In genomic region chr4:15158410-15159091, GRCh38 we compare ENCODE assay signal across 35 cellular contexts.
DNase-seq lines count a peak whose midpoint lies in the region; ATAC-seq, FAIRE-seq and TF ChIP-seq lines count a peak whose summit lies in the region.
"Had no signal": no experiment of that assay in that cellular context is flagged by ENCODE, and none has a peak within 500 bp of the region (broad histone marks: within the 10 kb centered on the region; RNA-seq: fewer than 3 reads in every experiment).

No MANE protein-coding gene starts in this region.

- TF ChIP-seq POLR2A in H1 (IDR thresholded peaks at IDR 0.05; ENCODE audit: control extremely low read depth in 1 of 2, low read depth in 2 of 2, low read length in 2 of 2): no peak

- peak; percentile 46 for DNase-seq in DMS53 (lab: John Stamatoyannopoulos, UW)
- no peak for DNase-seq in DMS53 treated with DMSO at 0.1 percent for 48 hours (lab: John Stamatoyannopoulos, UW; ENCODE audit: unreplicated experiment)
- DNase-seq in H1 (ENCODE audit: low read depth in 1 of 2, low spot score in 2 of 2): no peak
- DNase-seq in islet precursor cell: peak; percentile 62
- no peak for DNase-seq in smooth muscle cell (lab: John Stamatoyannopoulos, UW; ENCODE audit: unreplicated experiment)
- no peak for DNase-seq in activated CD8-positive, alpha-beta memory T cell treated with anti-CD3 and anti-CD28 coated beads, Interleukin-2, amount 10 ng/mL, durations not matched to agents 7 days and 5 days
- DNase-seq: activated B cell treated with CpG ODN at 0.5 μM for 24 hours; activated CD4-positive, alpha-beta T cell treated with anti-CD3 and anti-CD28 coated beads, Interleukin-2, amount 50 U/mL, for 4 hours; activated CD8-positive, alpha-beta memory T cell treated with anti-CD3 and anti-CD28 coated beads, Interleukin-2, amount 50 U/mL, for 48 hours; activated naive CD8-positive, alpha-beta T cell treated with anti-CD3 and anti-CD28 coated beads for 36 hours; CD4-positive, CD25-positive, alpha-beta regulatory T cell; central memory CD4-positive, alpha-beta T cell; dermis blood vessel endothelial cell; EL; GM23248; head of caudate nucleus; left colon; NCI-H1105; NCI-H1930; NCI-H524; NK-92 treated with Interleukin-12 subunit alpha and Interleukin-12 subunit beta, amount 100 ng/mL, for 24 hours; SIG-M5; stimulated activated CD4-positive, alpha-beta T cell treated with anti-CD3 and anti-CD28 coated beads, Interleukin-15, amount 100 ng/mL, for 24 hours; stimulated activated naive CD4-positive, alpha-beta T cell; T1000 had no signal

- H4K8ac ChIP-seq in H1 (ENCODE audit: extremely low read depth, insufficient read depth, low read length): no peak overlapping the region; the same call in 1 of the 2 replicates

- no peak for TF ChIP-seq RAD21 in H1 (IDR thresholded peaks at IDR 0.05 in 1 of 2, conservative IDR thresholded peaks at IDR 0.05 in 1 of 2; ENCODE audit: low read depth in 2 of 2, low read length in 2 of 2)

- no peak overlapping the region for H3K23ac ChIP-seq in H1 (ENCODE audit: insufficient read length)

- POLR2A ChIA-PET in H1 (lab: Charles Lee; ENCODE audit: partially characterized antibody): interaction anchor here (1.6 kb wide), 1 partner anchor 12 kb away, joined by 4 read pairs; no protein-coding TSS in a partner anchor

- H3K27ac Mint-ChIP-seq in activated CD8-positive, alpha-beta memory T cell treated with anti-CD3 and anti-CD28 coated beads, Interleukin-2, amount 10 ng/mL, durations not matched to agents 7 days and 5 days: no peak overlapping the region
- no peak overlapping the region for H3K27ac Mint-ChIP-seq in stimulated activated memory B cell treated with anti-CD40 and anti-IgM and Interleukin-4, amounts not matched to agents 10 μg/mL and 1 μg/mL and 100 μg/mL, for 72 hours
- H3K27ac Mint-ChIP-seq: activated B cell treated with CpG ODN at 0.5 μM for 24 hours; activated naive CD8-positive, alpha-beta T cell treated with anti-CD3 and anti-CD28 coated beads for 36 hours; CD4-positive, CD25-positive, alpha-beta regulatory T cell had no signal

- H3K4me2 ChIP-seq in H1 (ENCODE audit: insufficient read depth in 1 of 2, low read depth in 2 of 2, low read length in 2 of 2): peak overlapping the region; percentile 16 to 28; a peak in 3 of 4 replicates
- H3K4me2 ChIP-seq in smooth muscle cell: no peak overlapping the region

- H3K4me3 ChIP-seq in H1 (ENCODE audit: extremely low read depth in 1 of 4, insufficient read depth in 2 of 4, low read depth in 3 of 4, low read length in 4 of 4) (no peak overlapping the region), smooth muscle cell (no peak overlapping the region)
- H3K4me3 ChIP-seq: ascending aorta, GM23248, suprapubic skin, vagina had no signal

- H3K27me3 Mint-ChIP-seq in activated CD8-positive, alpha-beta memory T cell treated with anti-CD3 and anti-CD28 coated beads, Interleukin-2, amount 10 ng/mL, durations not matched to agents 7 days and 5 days: peaks cover 12% of the 10 kb centered on the region
- H3K27me3 Mint-ChIP-seq in stimulated activated memory B cell treated with anti-CD40 and anti-IgM and Interleukin-4, amounts not matched to agents 10 μg/mL and 1 μg/mL and 100 μg/mL, for 72 hours: no peaks in the 10 kb centered on the region

- ATAC-seq in activated CD8-positive, alpha-beta memory T cell treated with anti-CD3 and anti-CD28 coated beads, Interleukin-2, amount 10 ng/mL, durations not matched to agents 7 days and 5 days: no peak
- ATAC-seq in GM19324 (IDR thresholded peaks at IDR 0.05; ENCODE audit: low FRiP score, unreplicated experiment): no peak
- no peak for ATAC-seq in stimulated activated memory B cell treated with anti-CD40 and anti-IgM and Interleukin-4, amounts not matched to agents 10 μg/mL and 1 μg/mL and 100 μg/mL, for 72 hours
- ATAC-seq: left colon had no signal

- H3K4me1 Mint-ChIP-seq in activated CD8-positive, alpha-beta memory T cell treated with anti-CD3 and anti-CD28 coated beads, Interleukin-2, amount 10 ng/mL, durations not matched to agents 7 days and 5 days: no peaks in the 10 kb centered on the region
- H3K4me1 Mint-ChIP-seq in stimulated activated memory B cell treated with anti-CD40 and anti-IgM and Interleukin-4, amounts not matched to agents 10 μg/mL and 1 μg/mL and 100 μg/mL, for 72 hours: peaks cover 6% of the 10 kb centered on the region
- H3K4me1 Mint-ChIP-seq: activated B cell treated with CpG ODN at 0.5 μM for 24 hours; activated naive CD8-positive, alpha-beta T cell treated with anti-CD3 and anti-CD28 coated beads for 36 hours; CD4-positive, CD25-positive, alpha-beta regulatory T cell had no signal

- no peak overlapping the region for H2AK5ac ChIP-seq in H1 (ENCODE audit: low read depth, low read length)

- 0 out of 2 replicates have a peak overlapping the region, but pooled peaks have one; percentile 58 for H2AFZ ChIP-seq in H1 (ENCODE audit: low read length)
- H2AFZ ChIP-seq in smooth muscle cell (ENCODE audit: low read depth): no peak overlapping the region
- H2AFZ ChIP-seq: GM23248 had no signal

- no peak for TF ChIP-seq EP300 in H1 (IDR thresholded peaks at IDR 0.05; ENCODE audit: borderline replicate concordance in 1 of 2, low read depth in 2 of 2, low read length in 2 of 2)

- H2BK15ac ChIP-seq in H1 (ENCODE audit: low read length): no peak overlapping the region

- H3K9me3 ChIP-seq in H1 (ENCODE audit: insufficient read depth in 2 of 2, low read depth in 1 of 2, low read length in 1 of 2): no peaks in the 10 kb centered on the region
- no peaks in the 10 kb centered on the region for H3K9me3 ChIP-seq in smooth muscle cell (replicated peaks; ENCODE audit: low read depth)
- H3K9me3 ChIP-seq: ascending aorta, neutrophil, suprapubic skin, vagina had no signal

- H3K4me1 ChIP-seq in H1 (replicated peaks in 1 of 4; ENCODE audit: control insufficient read depth in 3 of 4, insufficient read depth in 4 of 4, low read length in 3 of 4): peaks cover 0 to 18% (median 6%) of the 10 kb centered on the region in 4 experiments; a peak in 5 of 7 replicates
- peaks cover 11% of the 10 kb centered on the region for H3K4me1 ChIP-seq in smooth muscle cell (ENCODE audit: low read depth)
- H3K4me1 ChIP-seq: ascending aorta had no signal

- WGBS in H1 (ENCODE audit: extremely low coverage in 1 of 2, insufficient coverage in 1 of 2, insufficient read length in 1 of 2, insufficient replicate concordance in 2 of 2, low coverage in 1 of 2, low lambda C conversion rate in 2 of 2, missing lambda C conversion rate in 1 of 2), 2 experiments: 77% methylated on average over 9 of the region's 9 CpGs; no CpG with 5 or more reads in 1 of the 2 experiments
- 76% methylated on average over 9 of the region's 9 CpGs for WGBS in smooth muscle cell (ENCODE audit: low lambda C conversion rate)

- H3K36me3 Mint-ChIP-seq in activated CD8-positive, alpha-beta memory T cell treated with anti-CD3 and anti-CD28 coated beads, Interleukin-2, amount 10 ng/mL, durations not matched to agents 7 days and 5 days: no peaks in the 10 kb centered on the region
- no peaks in the 10 kb centered on the region for H3K36me3 Mint-ChIP-seq in stimulated activated memory B cell treated with anti-CD40 and anti-IgM and Interleukin-4, amounts not matched to agents 10 μg/mL and 1 μg/mL and 100 μg/mL, for 72 hours
- H3K36me3 Mint-ChIP-seq: activated naive CD8-positive, alpha-beta T cell treated with anti-CD3 and anti-CD28 coated beads for 36 hours; CD4-positive, CD25-positive, alpha-beta regulatory T cell had no signal

- no peak for FAIRE-seq in H1 (lab: Jason Lieb, UNC)
- FAIRE-seq: D721Med, endothelial cell of umbilical vein, GM12892 had no signal

- H3K27me3 ChIP-seq in H1 (replicated peaks in 1 of 4; ENCODE audit: control insufficient read depth in 3 of 4, extremely low read depth in 1 of 4, insufficient read depth in 3 of 4, low read length in 3 of 4): no peaks in the 10 kb centered on the region
- H3K27me3 ChIP-seq in smooth muscle cell (ENCODE audit: low read depth): no peaks in the 10 kb centered on the region
- H3K27me3 ChIP-seq: ascending aorta, neutrophil, suprapubic skin, vagina had no signal

- H4K20me1 ChIP-seq in H1 (replicated peaks in 1 of 2; ENCODE audit: control insufficient read depth in 1 of 2, insufficient read depth in 2 of 2, low read length in 2 of 2) (no peaks in the 10 kb centered on the region), smooth muscle cell (ENCODE audit: low read depth) (no peaks in the 10 kb centered on the region)

- no peaks in the 10 kb centered on the region for H3F3A ChIP-seq in smooth muscle cell (ENCODE audit: low read depth)

- H4K91ac ChIP-seq in H1 (replicated peaks; ENCODE audit: insufficient read length, low read length): no peak overlapping the region

- H3K27ac ChIP-seq in H1 (ENCODE audit: low read depth, low read length) (no peak overlapping the region), smooth muscle cell (ENCODE audit: low read depth) (peak overlapping the region; percentile 27)
- H3K27ac ChIP-seq: 22Rv1, ascending aorta, GM23248, neutrophil, suprapubic skin, vagina had no signal

- H3K18ac ChIP-seq in H1 (ENCODE audit: extremely low read depth, low read length): peak overlapping the region; percentile 56; the same call in 1 of the 2 replicates

- no peak overlapping the region for H3K4ac ChIP-seq in H1 (replicated peaks; ENCODE audit: insufficient read length, low read depth, low read length)

- no peak overlapping the region for H2BK120ac ChIP-seq in H1 (replicated peaks; ENCODE audit: low read depth, low read length)

- no peak overlapping the region for H3K56ac ChIP-seq in H1 (replicated peaks; ENCODE audit: insufficient read length, low read depth, low read length)

- H3K9ac ChIP-seq in H1 (replicated peaks in 1 of 4; ENCODE audit: extremely low read depth in 1 of 4, low read depth in 3 of 4, low read length in 3 of 4): no peak overlapping the region
- H3K9ac ChIP-seq in smooth muscle cell (ENCODE audit: low read depth): no peak overlapping the region
- H3K9ac ChIP-seq: GM23248 had no signal

- H3K9me3 Mint-ChIP-seq in activated CD8-positive, alpha-beta memory T cell treated with anti-CD3 and anti-CD28 coated beads, Interleukin-2, amount 10 ng/mL, durations not matched to agents 7 days and 5 days (ENCODE audit: low read depth): no peaks in the 10 kb centered on the region
- peaks cover 7% of the 10 kb centered on the region for H3K9me3 Mint-ChIP-seq in stimulated activated memory B cell treated with anti-CD40 and anti-IgM and Interleukin-4, amounts not matched to agents 10 μg/mL and 1 μg/mL and 100 μg/mL, for 72 hours

- H3K14ac ChIP-seq in H1 (ENCODE audit: insufficient read length): no peak overlapping the region

- H2BK5ac ChIP-seq in H1 (ENCODE audit: low read depth, low read length): no peak overlapping the region; the same call in 1 of the 2 replicates

- H4K5ac ChIP-seq in H1 (ENCODE audit: insufficient read length, low read depth, low read length): peak overlapping the region; percentile 37

- no peak for TF ChIP-seq CTCF in H1 (IDR thresholded peaks at IDR 0.05; ENCODE audit: control extremely low read depth in 1 of 3, insufficient read depth in 1 of 3, low read depth in 1 of 3, low read length in 3 of 3)
- TF ChIP-seq CTCF in smooth muscle cell (IDR thresholded peaks at IDR 0.05; ENCODE audit: borderline replicate concordance, insufficient read depth, poor library complexity, severe bottlenecking): no peak

- no peaks in the 10 kb centered on the region for H3K79me1 ChIP-seq in H1 (ENCODE audit: low read depth, low read length)

- H2BK20ac ChIP-seq in H1 (ENCODE audit: low read length): 0 out of 2 replicates have a peak overlapping the region, but pooled peaks have one; percentile 77

- CTCF ChIA-PET in H1 (lab: Charles Lee; ENCODE audit: partially characterized antibody): interaction anchor here (0.9 to 2.0 kb wide), 3 partner anchors 23 to 121 kb away, joined by 3 to 7 read pairs (median 3); no protein-coding TSS in a partner anchor
- CTCF ChIA-PET in activated CD8-positive, alpha-beta memory T cell treated with anti-CD3 and anti-CD28 coated beads, Interleukin-2, amount 10 ng/mL, durations not matched to agents 7 days and 5 days (lab: Charles Lee): no interaction called here

- H3K23me2 ChIP-seq in H1 (ENCODE audit: low read depth, low read length): no peaks in the 10 kb centered on the region

- H3K36me3 ChIP-seq in H1 (ENCODE audit: control insufficient read depth in 2 of 4, insufficient read depth in 4 of 4, low read length in 3 of 4) (no peaks in the 10 kb centered on the region), smooth muscle cell (ENCODE audit: low read depth) (no peaks in the 10 kb centered on the region)
- H3K36me3 ChIP-seq: ascending aorta, neutrophil, suprapubic skin, vagina had no signal

- no peak overlapping the region for H3K4me3 Mint-ChIP-seq in activated CD8-positive, alpha-beta memory T cell treated with anti-CD3 and anti-CD28 coated beads, Interleukin-2, amount 10 ng/mL, durations not matched to agents 7 days and 5 days
- no peak overlapping the region for H3K4me3 Mint-ChIP-seq in stimulated activated memory B cell treated with anti-CD40 and anti-IgM and Interleukin-4, amounts not matched to agents 10 μg/mL and 1 μg/mL and 100 μg/mL, for 72 hours
- H3K4me3 Mint-ChIP-seq: activated B cell treated with CpG ODN at 0.5 μM for 24 hours; activated naive CD8-positive, alpha-beta T cell treated with anti-CD3 and anti-CD28 coated beads for 36 hours; CD4-positive, CD25-positive, alpha-beta regulatory T cell had no signal

- H2BK12ac ChIP-seq in H1 (ENCODE audit: low read depth, low read length): no peak overlapping the region

- H3K79me2 ChIP-seq in H1 (ENCODE audit: control insufficient read depth in 1 of 2, insufficient read depth in 2 of 2, low read length in 2 of 2) (no peaks in the 10 kb centered on the region), smooth muscle cell (ENCODE audit: low read depth) (no peaks in the 10 kb centered on the region)

Comparison
In these comparisons a context has a peak if more than half of its experiments do, and no peak if none do; other contexts are left out.
1. DNase-seq: peak in DMS53 (single experiment) and islet precursor cell (single experiment); none in DMS53 treated with DMSO at 0.1 percent for 48 hours (single experiment), H1 (0 of 2), smooth muscle cell (single experiment) and activated CD8-positive, alpha-beta memory T cell treated with anti-CD3 and anti-CD28 coated beads, Interleukin-2, amount 10 ng/mL, durations not matched to agents 7 days and 5 days (single experiment).